In genomic region chr4:6199344-6199921, GRCh38 we compare ENCODE assay signal across 10 cellular contexts. TPM values are rescaled to one million over a fixed set of nuclear protein-coding genes. Genes with fewer than 3 reads are reported as not detected.
DNase-seq lines count a peak whose midpoint lies in the region; ATAC-seq and TF ChIP-seq lines count a peak whose summit lies in the region.
"Had no signal": no experiment of that assay in that cellular context is flagged by ENCODE, and none has a peak within 500 bp of the region (broad histone marks: within the 10 kb centered on the region; RNA-seq: fewer than 3 reads in every experiment).

No MANE protein-coding gene starts in this region.

- TF ChIP-seq POLR2A in IMR-90 (IDR thresholded peaks at IDR 0.05; ENCODE audit: low read depth, low read length), result no peak

- H2AK9ac ChIP-seq in IMR-90 (replicated peaks; ENCODE audit: low read depth, low read length, poor library complexity), result no peak overlapping the region

- H3F3A ChIP-seq in neural progenitor cell (ENCODE audit: low read depth), result peaks cover 19% of the 10 kb centered on the region

- DNase-seq in CD4-positive, alpha-beta T cell, result peak in 1 of 10 experiments; percentile 7
- DNase-seq in IMR-90 (no peak), neural progenitor cell (ENCODE audit: low spot score) (peak; percentile 65), NCI-H1436 treated with DMSO at 0.1 percent for 48 hours (lab: John Stamatoyannopoulos, UW) (no peak), DMS79 (lab: John Stamatoyannopoulos, UW) (no peak)
- peak; percentile 31 for DNase-seq in activated naive CD8-positive, alpha-beta T cell treated with anti-CD3 and anti-CD28 coated beads, Interleukin-2, amount 50 U/mL, for 24 hours

- no peak overlapping the region for H3K18ac ChIP-seq in IMR-90 (ENCODE audit: low read depth, low read length)

- peaks cover 62% of the 10 kb centered on the region for H3K27me3 Mint-ChIP-seq in CD4-positive, alpha-beta T cell
- H3K27me3 Mint-ChIP-seq in activated naive CD8-positive, alpha-beta T cell treated with anti-CD3 and anti-CD28 coated beads, Interleukin-2, amount 50 U/mL, for 24 hours, result peaks cover 37% of the 10 kb centered on the region
- peaks cover 38% of the 10 kb centered on the region for H3K27me3 Mint-ChIP-seq in neural progenitor cell (ENCODE audit: insufficient read depth, low read depth)

- H3K23ac ChIP-seq in IMR-90 (ENCODE audit: low read depth, low read length), result no peak overlapping the region

- H4K8ac ChIP-seq in IMR-90 (ENCODE audit: low read depth in 2 of 2, low read length in 2 of 2), result no peak overlapping the region

- no peaks in the 10 kb centered on the region for H3K9me3 ChIP-seq in CD4-positive, alpha-beta T cell (ENCODE audit: control insufficient read depth, low read length)
- peaks cover 2% of the 10 kb centered on the region; the same call in 1 of the 2 replicates for H3K9me3 ChIP-seq in IMR-90 (ENCODE audit: control insufficient read depth, insufficient read depth, low read length)
- no peaks in the 10 kb centered on the region for H3K9me3 ChIP-seq in neural progenitor cell (ENCODE audit: low read depth)

- CTCF ChIA-PET in CD4-positive, alpha-beta T cell (lab: Charles Lee), result no interaction called here
- CTCF ChIA-PET in IMR-90 (lab: Yijun Ruan, JAX), result no interaction called here

- POLR2A ChIA-PET in CD4-positive, alpha-beta T cell (lab: Charles Lee), result interaction anchor here (1.2 to 2.2 kb wide), 3 partner anchors 19 to 70 kb away, joined by 3 to 6 read pairs (median 3); partner anchors contain the start of gene WFS1
- POLR2A ChIA-PET in IMR-90 (lab: Charles Lee; ENCODE audit: unreplicated experiment), result no interaction called here

- H3K4me1 Mint-ChIP-seq in CD4-positive, alpha-beta T cell (ENCODE audit: low read depth), result peaks cover 21% of the 10 kb centered on the region
- H3K4me1 Mint-ChIP-seq in activated naive CD8-positive, alpha-beta T cell treated with anti-CD3 and anti-CD28 coated beads, Interleukin-2, amount 50 U/mL, for 24 hours, result peaks cover 32% of the 10 kb centered on the region
- H3K4me1 Mint-ChIP-seq in neural progenitor cell, result peaks cover 11% of the 10 kb centered on the region

- H3K36me3 Mint-ChIP-seq in CD4-positive, alpha-beta T cell (ENCODE audit: low read depth), result no peaks in the 10 kb centered on the region
- H3K36me3 Mint-ChIP-seq in activated naive CD8-positive, alpha-beta T cell treated with anti-CD3 and anti-CD28 coated beads, Interleukin-2, amount 50 U/mL, for 24 hours (ENCODE audit: low read depth), result no peaks in the 10 kb centered on the region
- H3K36me3 Mint-ChIP-seq in neural progenitor cell, result no peaks in the 10 kb centered on the region

- no peak overlapping the region for H2BK15ac ChIP-seq in IMR-90 (ENCODE audit: low read depth, low read length)

- peak overlapping the region; percentile 86 for H3K4me3 Mint-ChIP-seq in CD4-positive, alpha-beta T cell
- H3K4me3 Mint-ChIP-seq in activated naive CD8-positive, alpha-beta T cell treated with anti-CD3 and anti-CD28 coated beads, Interleukin-2, amount 50 U/mL, for 24 hours, result peak overlapping the region; percentile 80
- peak overlapping the region; percentile 80 for H3K4me3 Mint-ChIP-seq in neural progenitor cell

- H2BK20ac ChIP-seq in IMR-90 (ENCODE audit: low read depth, low read length), result no peak overlapping the region

- no peaks in the 10 kb centered on the region for H3K9me1 ChIP-seq in IMR-90 (ENCODE audit: insufficient read depth, low read length)

- no peak overlapping the region for H3K14ac ChIP-seq in IMR-90 (replicated peaks; ENCODE audit: low read depth, low read length)

- in situ Hi-C loops in IMR-90 (cut with MboI; ENCODE audit: low sequenced_read_pairs), result no loop called here

- H2BK120ac ChIP-seq in IMR-90 (ENCODE audit: low read depth, low read length), result no peak overlapping the region

- intact Hi-C loops in CD4-positive, alpha-beta T cell (cut with DNase I, micrococcal nuclease), result no loop called here
- intact Hi-C loops in IMR-90 (cut with micrococcal nuclease), result no loop called here

- no peak overlapping the region for H3K27ac ChIP-seq in CD4-positive, alpha-beta T cell (ENCODE audit: low read depth, low read length)
- H3K27ac ChIP-seq in IMR-90 (ENCODE audit: insufficient read depth, low read length) (no peak overlapping the region), neural progenitor cell (no peak overlapping the region)
- H3K27ac ChIP-seq: gastroesophageal sphincter had no signal

- H2AFZ ChIP-seq in IMR-90 (replicated peaks; ENCODE audit: low read length, poor library complexity) (peak overlapping the region; percentile 56), neural progenitor cell (replicated peaks) (no peak overlapping the region)

- no peaks in the 10 kb centered on the region for H3K79me1 ChIP-seq in IMR-90 (ENCODE audit: low read depth in 1 of 2, low read length in 2 of 2)

- H3K36me3 ChIP-seq in IMR-90 (ENCODE audit: control insufficient read depth, insufficient read depth, low read length) (no peaks in the 10 kb centered on the region), neural progenitor cell (no peaks in the 10 kb centered on the region)
- H3K36me3 ChIP-seq: gastroesophageal sphincter had no signal

- no peak for TF ChIP-seq CTCF in CD4-positive, alpha-beta T cell (IDR thresholded peaks at IDR 0.05)
- TF ChIP-seq CTCF in IMR-90 (conservative IDR thresholded peaks at IDR 0.05; ENCODE audit: low read depth, low read length) (no peak), neural progenitor cell (IDR thresholded peaks at IDR 0.05) (no peak)

- H3K4me3 ChIP-seq in IMR-90 (ENCODE audit: insufficient read depth, low read depth, low read length) (no peak overlapping the region), neural progenitor cell (peak overlapping the region; percentile 87)

- no peaks in the 10 kb centered on the region for H4K20me1 ChIP-seq in IMR-90 (ENCODE audit: insufficient read depth, low read length)
- peaks cover 22% of the 10 kb centered on the region for H4K20me1 ChIP-seq in neural progenitor cell (ENCODE audit: low read depth)

- H3K56ac ChIP-seq in IMR-90 (ENCODE audit: extremely low read depth, insufficient read depth, low read length), result no peak overlapping the region

- H3K9ac ChIP-seq in IMR-90 (ENCODE audit: low read depth, low read length), result no peak overlapping the region
- no peak overlapping the region for H3K9ac ChIP-seq in neural progenitor cell

- H3K9me3 Mint-ChIP-seq in CD4-positive, alpha-beta T cell, result peaks cover 3% of the 10 kb centered on the region
- peaks cover 9% of the 10 kb centered on the region for H3K9me3 Mint-ChIP-seq in activated naive CD8-positive, alpha-beta T cell treated with anti-CD3 and anti-CD28 coated beads, Interleukin-2, amount 50 U/mL, for 24 hours
- H3K9me3 Mint-ChIP-seq in neural progenitor cell, result peaks cover 7% of the 10 kb centered on the region

- H4K5ac ChIP-seq in IMR-90 (ENCODE audit: low read depth, low read length), result no peak overlapping the region

- no peak overlapping the region for H3K27ac Mint-ChIP-seq in CD4-positive, alpha-beta T cell
- peak overlapping the region; percentile 85 for H3K27ac Mint-ChIP-seq in activated naive CD8-positive, alpha-beta T cell treated with anti-CD3 and anti-CD28 coated beads, Interleukin-2, amount 50 U/mL, for 24 hours
- H3K27ac Mint-ChIP-seq in neural progenitor cell, result no peak overlapping the region

- dilution Hi-C loops in IMR-90 (cut with HindIII; ENCODE audit: low sequenced_read_pairs, unreplicated experiment), result no loop called here

- H3K27me3 ChIP-seq in CD4-positive, alpha-beta T cell (ENCODE audit: control insufficient read depth, insufficient read depth, low read length), result peaks cover 15% of the 10 kb centered on the region
- peaks cover 41% of the 10 kb centered on the region; the same call in 1 of the 2 replicates for H3K27me3 ChIP-seq in IMR-90 (ENCODE audit: control insufficient read depth, insufficient read depth, low read length)
- H3K27me3 ChIP-seq in neural progenitor cell, result peaks cover 51% of the 10 kb centered on the region

- H2BK5ac ChIP-seq in IMR-90 (ENCODE audit: low read depth, low read length, poor library complexity, severe bottlenecking), result no peak overlapping the region

- WGBS in IMR-90 (ENCODE audit: extremely low coverage in 2 of 2, insufficient read length in 1 of 2), 2 experiments, result 0% methylated on average over 3 of the region's 60 CpGs; no CpG with 5 or more reads in 1 of the 2 experiments

- BruUV-seq in IMR-90 (replicated peaks; lab: Mats Ljungman, UMichigan), result no TSS peak

- H3K79me2 ChIP-seq in neural progenitor cell (ENCODE audit: low read depth), result no peaks in the 10 kb centered on the region

- H2AK5ac ChIP-seq in IMR-90 (ENCODE audit: low read depth, low read length), result no peak overlapping the region

- no peak overlapping the region for H3K4ac ChIP-seq in IMR-90 (ENCODE audit: low read depth, low read length)

- no peak for TF ChIP-seq RAD21 in IMR-90 (IDR thresholded peaks at IDR 0.05; ENCODE audit: low read length)

- no peak overlapping the region for H3K4me2 ChIP-seq in IMR-90 (ENCODE audit: low read depth, low read length)
- H3K4me2 ChIP-seq in neural progenitor cell, result peak overlapping the region; percentile 100

- ATAC-seq in CD4-positive, alpha-beta T cell (ENCODE audit: poor library complexity), result peak; percentile 28
- ATAC-seq in IMR-90 (ENCODE audit: low read depth), result no peak
- ATAC-seq in activated naive CD8-positive, alpha-beta T cell treated with anti-CD3 and anti-CD28 coated beads, Interleukin-2, amount 50 U/mL, for 24 hours, result no peak
- no peak for ATAC-seq in HG02798 (IDR thresholded peaks at IDR 0.05; ENCODE audit: poor library complexity, unreplicated experiment)
- no peak for ATAC-seq in GM21367 (IDR thresholded peaks at IDR 0.05; ENCODE audit: unreplicated experiment)
- ATAC-seq: gastroesophageal sphincter had no signal

- H3K4me1 ChIP-seq in IMR-90 (ENCODE audit: control insufficient read depth, insufficient read depth, low read length) (no peaks in the 10 kb centered on the region; the same call in 1 of the 2 replicates), neural progenitor cell (peaks cover 22% of the 10 kb centered on the region)

- no peak overlapping the region for H4K91ac ChIP-seq in IMR-90 (ENCODE audit: insufficient read depth, low read depth, low read length)

TF ChIP-seq in IMR-90, 13 proteins besides CTCF, POLR2A, EP300 and RAD21:
- no peak for TF ChIP-seq SMC3 (IDR thresholded peaks at IDR 0.05; ENCODE audit: low read depth, low read length)
- no peak for TF ChIP-seq NFE2L2 (IDR thresholded peaks at IDR 0.05; ENCODE audit: low read depth, low read length)
- TF ChIP-seq FOS (IDR thresholded peaks at IDR 0.05; ENCODE audit: low read depth, low read length), result no peak
- no peak for TF ChIP-seq MXI1 (IDR thresholded peaks at IDR 0.05; ENCODE audit: borderline replicate concordance, low read depth, low read length)
- TF ChIP-seq MAFK (IDR thresholded peaks at IDR 0.05; ENCODE audit: low read depth, low read length), result no peak
- TF ChIP-seq BHLHE40 (IDR thresholded peaks at IDR 0.05; ENCODE audit: low read depth, low read length), result no peak
- no peak for TF ChIP-seq RCOR1 (IDR thresholded peaks at IDR 0.05; ENCODE audit: insufficient replicate concordance, low read length)
TF ChIP-seq in IMR-90: peak in this region for 0.

RNA-seq across cellular contexts. Expression of gene JAKMIP1, which starts 0.9 kb away (rescaled TPM):
- 1 to 10 TPM; 2.0 to 2.1 TPM for total RNA-seq in CD4-positive, alpha-beta T cell
- total RNA-seq in IMR-90 (2012; rRNA removed) (not detected in 2 replicates), neural progenitor cell (ENCODE audit: low replicate concordance) (5.1 and 5.5 TPM in 2 replicates)
- not detected in 2 replicates for polyA plus RNA-seq in IMR-90 (2012; rRNA removed)
- not detected in 2 replicates for polyA plus RNA-seq in IMR-90 (2012; cell fraction: cytosol; rRNA removed)
- not detected in 2 replicates for polyA plus RNA-seq in IMR-90 (2012; cell fraction: nucleus; rRNA removed; ENCODE audit: low replicate concordance)
- total RNA-seq: K562 had no signal
- polyA plus RNA-seq: K562 had no signal

Comparison
In these comparisons a context has a peak if more than half of its experiments do, and no peak if none do; other contexts are left out.
1. DNase-seq: peak in activated naive CD8-positive, alpha-beta T cell treated with anti-CD3 and anti-CD28 coated beads, Interleukin-2, amount 50 U/mL, for 24 hours (single experiment) and neural progenitor cell (single experiment); none in IMR-90 (single experiment), NCI-H1436 treated with DMSO at 0.1 percent for 48 hours (single experiment) and DMS79 (single experiment).
2. Peak in every context shown above with its lines, with median percentiles within 50 percentile points of each other: H3K4me3 Mint-ChIP-seq.